ENCODE assay signal across 2 cellular contexts in genomic region chr1:230413061-230413460, GRCh38.
"Had no signal": no experiment of that assay in that cellular context is flagged by ENCODE, and none has a peak within 500 bp of the region (broad histone marks: within the 10 kb centered on the region; RNA-seq: fewer than 3 reads in every experiment).

No MANE protein-coding gene starts in this region.

- DNase-seq: GDM1, GF-D8 had no signal
